Comparison of ENCODE assay signal across 12 cellular contexts in the genomic region with DNA sequence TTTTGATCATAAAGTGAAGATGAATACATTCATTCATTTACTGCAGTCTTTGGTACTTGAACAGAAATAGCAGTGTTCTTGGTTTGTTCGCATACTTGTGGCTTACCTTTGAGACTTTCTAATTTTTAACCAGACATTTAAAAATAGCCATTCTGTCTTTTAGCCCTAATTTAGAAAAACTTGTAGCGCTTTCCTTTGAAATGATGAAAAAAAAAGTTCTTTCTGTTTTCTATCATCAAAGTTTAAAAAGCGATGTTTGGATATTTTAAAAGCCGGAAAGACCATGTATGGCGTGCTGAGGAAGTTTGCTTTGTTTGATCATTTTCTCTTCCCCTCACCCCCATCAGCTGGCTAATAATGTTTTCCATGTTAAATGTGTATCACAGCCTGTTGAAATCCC.
DNase-seq lines count a peak whose midpoint lies in the region; ATAC-seq and TF ChIP-seq lines count a peak whose summit lies in the region.
"Had no signal": no experiment of that assay in that cellular context is flagged by ENCODE, and none has a peak within 500 bp of the region (broad histone marks: within the 10 kb centered on the region; RNA-seq: fewer than 3 reads in every experiment).

No MANE protein-coding gene starts in this region.

- no peak for DNase-seq in Caco-2
- DNase-seq in NCI-H1092 treated with DMSO at 0.1 percent for 48 hours (lab: John Stamatoyannopoulos, UW), result no peak
- DNase-seq in activated CD4-positive, alpha-beta T cell treated with anti-CD3 and anti-CD28 coated beads for 4 hours, result no peak
- DNase-seq in amniotic stem cell (lab: John Stamatoyannopoulos, UW), result no peak
- DNase-seq: GOT3, NCI-H146, PC-9 had no signal

- peak overlapping the region; percentile 64; the same call in 1 of the 2 replicates for H3K9ac ChIP-seq in HUES64 (ENCODE audit: low read depth, low read length)

- 93% methylated on average over 3 of the region's 5 CpGs for WGBS in HUES64
- WGBS in gastroesophageal sphincter (ENCODE audit: low coverage in 1 of 2), 2 donors, result 53 to 67% methylated on average over 5 of the region's 5 CpGs

- no TSS peak for BruUV-seq in Caco-2 (replicated peaks; lab: Mats Ljungman, UMichigan)

- no peak overlapping the region for H3K27ac Mint-ChIP-seq in Caco-2 (ENCODE audit: unreplicated experiment)

- TF ChIP-seq EP300 in gastroesophageal sphincter (IDR thresholded peaks at IDR 0.05), result no peak

- H3K36me3 ChIP-seq in Caco-2 (ENCODE audit: control insufficient read depth, insufficient read depth, low read length) (no peaks in the 10 kb centered on the region), HUES64 (ENCODE audit: insufficient read depth, low read length) (no peaks in the 10 kb centered on the region), gastroesophageal sphincter (no peaks in the 10 kb centered on the region)

- H3K9me3 Mint-ChIP-seq in Caco-2 (ENCODE audit: unreplicated experiment), result peaks cover 9% of the 10 kb centered on the region
- H3K9me3 Mint-ChIP-seq: central memory CD8-positive, alpha-beta T cell had no signal

- peak overlapping the region; percentile 90 for H3K27ac ChIP-seq in HUES64 (ENCODE audit: low read depth, low read length)
- peak overlapping the region; percentile 79 to 91 (median 85) for H3K27ac ChIP-seq in gastroesophageal sphincter
- H3K27ac ChIP-seq: PC-9 had no signal

- intact Hi-C loops in Caco-2 (cut with micrococcal nuclease; ENCODE audit: unreplicated experiment), result no loop called here

- POLR2A ChIA-PET in Caco-2 (lab: Charles Lee), result interaction anchor here (0.6 kb wide), 1 partner anchor 48 kb away, joined by 6 read pairs; no protein-coding TSS in a partner anchor

- no peaks in the 10 kb centered on the region for H3K27me3 Mint-ChIP-seq in Caco-2 (ENCODE audit: insufficient read depth, unreplicated experiment)
- H3K27me3 Mint-ChIP-seq: central memory CD8-positive, alpha-beta T cell had no signal

- peaks cover 31% of the 10 kb centered on the region for H3K4me1 Mint-ChIP-seq in Caco-2 (ENCODE audit: low read depth, unreplicated experiment)

- H3K4me3 Mint-ChIP-seq in Caco-2 (ENCODE audit: unreplicated experiment), result peak overlapping the region; percentile 27
- H3K4me3 Mint-ChIP-seq: central memory CD8-positive, alpha-beta T cell had no signal

- H3K4me3 ChIP-seq in Caco-2 (ENCODE audit: low read depth, low read length) (no peak overlapping the region), HUES64 (ENCODE audit: low read length) (no peak overlapping the region), gastroesophageal sphincter (no peak overlapping the region)
- H3K4me3 ChIP-seq: PC-9 had no signal

- TF ChIP-seq POLR2A in gastroesophageal sphincter (IDR thresholded peaks at IDR 0.05), result no peak

- no peaks in the 10 kb centered on the region for H3K27me3 ChIP-seq in Caco-2 (replicated peaks; ENCODE audit: control insufficient read depth, insufficient read depth, low read length)
- H3K27me3 ChIP-seq in HUES64 (ENCODE audit: insufficient read depth, low read length), result no peaks in the 10 kb centered on the region
- no peaks in the 10 kb centered on the region for H3K27me3 ChIP-seq in gastroesophageal sphincter

- CTCF ChIA-PET in Caco-2 (lab: Charles Lee), result no interaction called here

- no peak for TF ChIP-seq CTCF in Caco-2 (IDR thresholded peaks at IDR 0.05; ENCODE audit: insufficient read depth in 1 of 2, low read depth in 1 of 2, low read length in 1 of 2, severe bottlenecking in 1 of 2, unreplicated experiment in 1 of 2)
- no peak for TF ChIP-seq CTCF in gastroesophageal sphincter (IDR thresholded peaks at IDR 0.05)

- H3K4me1 ChIP-seq in Caco-2 (peaks cover 37% of the 10 kb centered on the region), HUES64 (ENCODE audit: insufficient read depth, low read length) (peaks cover 62% of the 10 kb centered on the region), gastroesophageal sphincter (peaks cover 0 to 65% (median 17%) of the 10 kb centered on the region in 3 donors)

- peak; percentile 57 for ATAC-seq in GM19463 (IDR thresholded peaks at IDR 0.05; ENCODE audit: unreplicated experiment)
- ATAC-seq in gastroesophageal sphincter, result no peak
- no peak for ATAC-seq in HG02610 (IDR thresholded peaks at IDR 0.05; ENCODE audit: unreplicated experiment)

- H3K36me3 Mint-ChIP-seq in Caco-2 (ENCODE audit: insufficient read depth, unreplicated experiment), result peaks cover 78% of the 10 kb centered on the region

- H3K9me3 ChIP-seq in Caco-2, result no peaks in the 10 kb centered on the region
- peaks cover 4% of the 10 kb centered on the region; the same call in 1 of the 2 replicates for H3K9me3 ChIP-seq in HUES64 (ENCODE audit: insufficient read depth, low read depth, low read length)
- H3K9me3 ChIP-seq in gastroesophageal sphincter, result no peaks in the 10 kb centered on the region
